In genomic region chr2:217186565-217187218, GRCh38 we compare ENCODE assay signal across 24 cellular contexts.
DNase-seq lines count a peak whose midpoint lies in the region; ATAC-seq, FAIRE-seq and TF ChIP-seq lines count a peak whose summit lies in the region.
"Had no signal": no experiment of that assay in that cellular context is flagged by ENCODE, and none has a peak within 500 bp of the region (broad histone marks: within the 10 kb centered on the region; RNA-seq: fewer than 3 reads in every experiment).

No MANE protein-coding gene starts in this region.

- no peaks in the 10 kb centered on the region for H3K36me3 Mint-ChIP-seq in immature natural killer cell
- H3K36me3 Mint-ChIP-seq: activated naive CD4-positive, alpha-beta T cell treated with anti-CD3 and anti-CD28 coated beads, Interleukin-2, amount 50 U/mL, for 24 hours; naive B cell had no signal

- ATAC-seq in Right ventricle myocardium inferior, result peak; percentile 94
- peak; percentile 77 to 82 for ATAC-seq in left cardiac atrium
- peak; percentile 94 for ATAC-seq in sciatic nerve
- ATAC-seq in aorta (ENCODE audit: low FRiP score), result peak; percentile 90
- ATAC-seq: T-helper 17 cell had no signal

- H3K27ac Mint-ChIP-seq in immature natural killer cell, result no peak overlapping the region
- H3K27ac Mint-ChIP-seq: activated CD4-positive, alpha-beta memory T cell treated with anti-CD3 and anti-CD28 coated beads, Interleukin-2, amount 10 ng/mL, durations not matched to agents 7 days and 5 days; activated naive CD4-positive, alpha-beta T cell treated with anti-CD3 and anti-CD28 coated beads, Interleukin-2, amount 50 U/mL, for 24 hours; activated T-helper 2 cell treated with anti-CD3 and anti-CD28 coated beads, Interferon-gamma antibody, Interleukin-2, Interleukin-4, amounts not matched to agents 10 μg/mL and 5 μg/mL and 100 μg/mL, durations not matched to agents 14 hours and 24 hours and 36 hours; naive B cell; T-helper 17 cell had no signal

- 7 to 11% methylated on average over 4 of the region's 4 CpGs for WGBS in aorta, 2 donors
- WGBS in small intestine, 3 donors, result 73 to 80% (median 76%) methylated on average over 4 of the region's 4 CpGs

- no peaks in the 10 kb centered on the region for H3K36me3 ChIP-seq in right atrium auricular region
- H3K36me3 ChIP-seq in aorta (ENCODE audit: control insufficient read depth in 1 of 2, insufficient read depth in 2 of 2, low read length in 1 of 2), result no peaks in the 10 kb centered on the region
- no peaks in the 10 kb centered on the region for H3K36me3 ChIP-seq in small intestine (ENCODE audit: control insufficient read depth in 2 of 2, insufficient read depth in 2 of 2, low read length in 2 of 2)
- H3K36me3 ChIP-seq: vagina had no signal

- no peak overlapping the region for H3K4me3 Mint-ChIP-seq in immature natural killer cell
- H3K4me3 Mint-ChIP-seq: activated CD4-positive, alpha-beta memory T cell treated with anti-CD3 and anti-CD28 coated beads, Interleukin-2, amount 10 ng/mL, durations not matched to agents 7 days and 5 days; activated naive CD4-positive, alpha-beta T cell treated with anti-CD3 and anti-CD28 coated beads, Interleukin-2, amount 50 U/mL, for 24 hours; naive B cell; T-helper 17 cell had no signal

- no peak for FAIRE-seq in small intestine (lab: Jason Lieb, UNC)
- FAIRE-seq: GM18507 had no signal

- H3K4me1 ChIP-seq in right atrium auricular region, result peaks cover 0 to 13% of the 10 kb centered on the region in 2 donors
- H3K4me1 ChIP-seq in aorta (ENCODE audit: control insufficient read depth in 1 of 2, insufficient read depth in 2 of 2, low read length in 2 of 2), result peaks cover 4 to 7% of the 10 kb centered on the region in 2 donors
- H3K4me1 ChIP-seq in small intestine (ENCODE audit: control insufficient read depth in 2 of 2, insufficient read depth in 1 of 2, low read depth in 1 of 2, low read length in 1 of 2), result no peaks in the 10 kb centered on the region
- H3K4me1 ChIP-seq: vagina had no signal

- no peaks in the 10 kb centered on the region for H3K9me3 ChIP-seq in right atrium auricular region
- no peaks in the 10 kb centered on the region for H3K9me3 ChIP-seq in aorta (ENCODE audit: control insufficient read depth, low read length)
- H3K9me3 ChIP-seq in small intestine (ENCODE audit: control insufficient read depth, low read depth), result no peaks in the 10 kb centered on the region
- H3K9me3 ChIP-seq: SK-N-SH, vagina had no signal

- TF ChIP-seq CTCF in right atrium auricular region (IDR thresholded peaks at IDR 0.05), result no peak

- H3K9me3 Mint-ChIP-seq in immature natural killer cell, result no peaks in the 10 kb centered on the region
- H3K9me3 Mint-ChIP-seq: activated CD4-positive, alpha-beta memory T cell treated with anti-CD3 and anti-CD28 coated beads, Interleukin-2, amount 10 ng/mL, durations not matched to agents 7 days and 5 days; activated naive CD4-positive, alpha-beta T cell treated with anti-CD3 and anti-CD28 coated beads, Interleukin-2, amount 50 U/mL, for 24 hours; activated T-helper 2 cell treated with anti-CD3 and anti-CD28 coated beads, Interferon-gamma antibody, Interleukin-2, Interleukin-4, amounts not matched to agents 10 μg/mL and 5 μg/mL and 100 μg/mL, durations not matched to agents 14 hours and 24 hours and 36 hours had no signal

- peak overlapping the region in 1 of 2 donors; percentile 26 for H3K27ac ChIP-seq in right atrium auricular region
- H3K27ac ChIP-seq in aorta (ENCODE audit: low read depth in 1 of 2, low read length in 2 of 2), result peak overlapping the region; percentile 96
- no peak overlapping the region for H3K27ac ChIP-seq in small intestine (ENCODE audit: low read depth in 1 of 2, low read length in 1 of 2)
- H3K27ac ChIP-seq: dorsolateral prefrontal cortex, RWPE1, vagina had no signal

- H3K27me3 ChIP-seq in right atrium auricular region, result no peaks in the 10 kb centered on the region
- no peaks in the 10 kb centered on the region for H3K27me3 ChIP-seq in aorta (ENCODE audit: control insufficient read depth in 1 of 2, insufficient read depth in 2 of 2, low read length in 1 of 2)
- no peaks in the 10 kb centered on the region for H3K27me3 ChIP-seq in small intestine (ENCODE audit: control insufficient read depth in 2 of 2, insufficient read depth in 2 of 2, low read length in 2 of 2)
- H3K27me3 ChIP-seq: dorsolateral prefrontal cortex, vagina had no signal

- intact Hi-C loops in Right ventricle myocardium inferior (cut with DNase I), result no loop called here
- intact Hi-C loops in left cardiac atrium (cut with DNase I), result no loop called here
- intact Hi-C loops in sciatic nerve (cut with DNase I), result no loop called here
- intact Hi-C loops in aorta (cut with DNase I), result loop anchor here in 1 of 2 donors (5.0 kb wide), 1 partner anchor 36 kb away; no protein-coding TSS in a partner anchor

- peaks cover 0 to 4% (median 0%) of the 10 kb centered on the region in 3 donors for H3K27me3 Mint-ChIP-seq in immature natural killer cell (ENCODE audit: low read depth in 3 of 3)
- H3K27me3 Mint-ChIP-seq: activated naive CD4-positive, alpha-beta T cell treated with anti-CD3 and anti-CD28 coated beads, Interleukin-2, amount 50 U/mL, for 24 hours had no signal

- DNase-seq in Right ventricle myocardium inferior (ENCODE audit: missing footprints) (peak; percentile 60), right atrium auricular region (ENCODE audit: low spot score) (no peak), left cardiac atrium (no peak), sciatic nerve (ENCODE audit: low spot score) (no peak), aorta (peak in 1 of 2 donors; percentile 50), small intestine (no peak), DMS79 (lab: John Stamatoyannopoulos, UW) (no peak), immature natural killer cell (no peak)
- DNase-seq: activated CD4-positive, alpha-beta memory T cell treated with anti-CD3 and anti-CD28 coated beads, Interleukin-2, amount 10 ng/mL, durations not matched to agents 7 days and 5 days; activated CD4-positive, CD25-positive, alpha-beta regulatory T cell treated with anti-CD3 and anti-CD28 coated beads, Interleukin-2, amount 50 U/mL, for 72 hours; Calu3; dorsolateral prefrontal cortex; HCEC 1CT; naive B cell; NCI-H1417 treated with DMSO at 0.1 percent for 48 hours; NCI-H2081; SK-N-SH; stimulated activated CD4-positive, alpha-beta T cell treated with anti-CD3 and anti-CD28 coated beads, Interleukin-2, amount 100 ng/mL, for 24 hours; T-helper 17 cell had no signal

- H3K4me3 ChIP-seq in right atrium auricular region (no peak overlapping the region), aorta (ENCODE audit: low read length in 2 of 2) (no peak overlapping the region), small intestine (ENCODE audit: low read depth in 1 of 2, low read length in 2 of 2) (no peak overlapping the region)
- H3K4me3 ChIP-seq: dorsolateral prefrontal cortex, vagina had no signal

- no peaks in the 10 kb centered on the region for H3K4me1 Mint-ChIP-seq in immature natural killer cell
- H3K4me1 Mint-ChIP-seq: activated CD4-positive, alpha-beta memory T cell treated with anti-CD3 and anti-CD28 coated beads, Interleukin-2, amount 10 ng/mL, durations not matched to agents 7 days and 5 days; activated naive CD4-positive, alpha-beta T cell treated with anti-CD3 and anti-CD28 coated beads, Interleukin-2, amount 50 U/mL, for 24 hours; naive B cell; T-helper 17 cell had no signal

Comparison
In these comparisons a context has a peak if more than half of its experiments do, and no peak if none do; other contexts are left out.
1. H3K27ac ChIP-seq: peak in aorta (2 of 2); none in small intestine (0 of 2).
2. Peak in every context shown above with its lines, with median percentiles within 50 percentile points of each other: ATAC-seq.